In the genomic region with DNA sequence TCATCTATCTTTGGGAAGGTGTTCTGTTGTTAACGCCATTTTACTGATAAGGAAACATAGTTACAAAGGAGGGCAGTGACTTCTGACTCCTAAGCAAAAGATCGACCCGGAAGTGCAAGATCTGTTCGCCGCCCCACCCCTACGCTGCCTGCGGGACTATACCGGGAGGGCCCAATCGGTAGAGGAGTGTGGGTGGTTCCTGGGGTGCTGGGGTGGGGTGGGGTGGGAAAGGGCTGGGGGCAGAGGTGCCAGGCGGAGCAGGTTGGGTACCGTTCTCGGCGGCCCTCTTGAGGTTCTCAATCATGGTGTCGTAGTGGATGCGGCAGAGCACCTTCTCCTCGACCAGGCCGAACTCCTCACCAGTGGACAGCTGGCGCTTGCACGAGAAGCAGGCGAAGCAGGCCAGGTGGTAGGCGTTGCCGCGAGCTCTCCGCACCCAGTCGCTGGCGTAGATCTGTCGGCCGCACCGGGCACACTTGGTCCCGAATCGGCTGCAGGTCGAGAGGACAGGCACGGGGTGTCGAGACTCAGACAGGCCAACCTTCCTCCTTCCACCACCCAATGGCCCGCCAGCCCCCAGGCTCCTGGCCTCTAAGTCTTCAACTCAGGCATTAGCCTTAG, we compare ENCODE assay signal across 17 cellular contexts. TPM values are rescaled to one million over a fixed set of nuclear protein-coding genes. Genes with fewer than 3 reads are reported as not detected.
"Had no signal": no experiment of that assay in that cellular context is flagged by ENCODE, and none has a peak within 500 bp of the region (broad histone marks: within the 10 kb centered on the region; RNA-seq: fewer than 3 reads in every experiment).

No MANE protein-coding gene starts in this region.

- ATAC-seq: activated CD8-positive, alpha-beta memory T cell treated with anti-CD3 and anti-CD28 coated beads, Interleukin-2, amount 10 ng/mL, durations not matched to agents 7 days and 5 days; effector memory CD8-positive, alpha-beta T cell had no signal

- H3K79me2 ChIP-seq: hepatocyte had no signal

- H3K27ac Mint-ChIP-seq: activated CD8-positive, alpha-beta memory T cell treated with anti-CD3 and anti-CD28 coated beads, Interleukin-2, amount 10 ng/mL, durations not matched to agents 7 days and 5 days; activated naive CD4-positive, alpha-beta T cell treated with anti-CD3 and anti-CD28 coated beads, Interleukin-2, amount 50 U/mL, for 24 hours; activated T-cell treated with anti-CD3 and anti-CD28 coated beads, Interleukin-2, amount 50 U/mL, for 24 hours; brain; dendritic cell treated with granulocyte-macrophage colony-stimulating factor and Interleukin-4, amounts not matched to agents 40 ng/mL and 50 ng/mL, for 4 days; effector memory CD8-positive, alpha-beta T cell; nephron progenitor cell; T-helper 1 cell treated with Interleukin-12 subunit alpha and Interleukin-12 subunit beta and Interleukin-4 antibody, amounts not matched to agents 30 μg/mL and 1 μg/mL, for 36 hours had no signal

- H3K27ac ChIP-seq: hepatocyte, left ventricle myocardium inferior, ovary had no signal

- H3K4me2 ChIP-seq: hepatocyte had no signal

- DNase-seq: activated CD4-positive, alpha-beta T cell treated with anti-CD3 and anti-CD28 coated beads, Interleukin-2, amount 50 U/mL, for 4 hours; activated CD8-positive, alpha-beta memory T cell treated with anti-CD3 and anti-CD28 coated beads, Interleukin-2, amount 10 ng/mL, durations not matched to agents 7 days and 5 days; activated effector memory CD4-positive, alpha-beta T cell treated with Interleukin-2 at 50 U/mL for 16 hours; activated T-cell treated with anti-CD3 and anti-CD28 coated beads, Interleukin-2, amount 50 U/mL, for 24 hours; amygdala; effector memory CD8-positive, alpha-beta T cell; left ventricle myocardium inferior; mesenchymal stem cell; nephron progenitor cell; ovary; stimulated activated CD4-positive, alpha-beta T cell treated with anti-CD3 and anti-CD28 coated beads, Interleukin-4, amount 100 ng/mL, for 4 hours had no signal

- H3K9me3 ChIP-seq: left ventricle myocardium inferior had no signal

- H3K9me3 Mint-ChIP-seq: activated naive CD4-positive, alpha-beta T cell treated with anti-CD3 and anti-CD28 coated beads, Interleukin-2, amount 50 U/mL, for 24 hours; activated T-cell treated with anti-CD3 and anti-CD28 coated beads, Interleukin-2, amount 50 U/mL, for 24 hours; dendritic cell treated with granulocyte-macrophage colony-stimulating factor and Interleukin-4, amounts not matched to agents 40 ng/mL and 50 ng/mL, for 4 days; effector memory CD8-positive, alpha-beta T cell; T-helper 1 cell treated with Interleukin-12 subunit alpha and Interleukin-12 subunit beta and Interleukin-4 antibody, amounts not matched to agents 30 μg/mL and 1 μg/mL, for 36 hours had no signal

- H3K36me3 ChIP-seq: left ventricle myocardium inferior, ovary had no signal

- H3K4me3 Mint-ChIP-seq: activated CD8-positive, alpha-beta memory T cell treated with anti-CD3 and anti-CD28 coated beads, Interleukin-2, amount 10 ng/mL, durations not matched to agents 7 days and 5 days; activated naive CD4-positive, alpha-beta T cell treated with anti-CD3 and anti-CD28 coated beads, Interleukin-2, amount 50 U/mL, for 24 hours; activated T-cell treated with anti-CD3 and anti-CD28 coated beads, Interleukin-2, amount 50 U/mL, for 24 hours; dendritic cell treated with granulocyte-macrophage colony-stimulating factor and Interleukin-4, amounts not matched to agents 40 ng/mL and 50 ng/mL, for 4 days; nephron progenitor cell had no signal

- H3K27me3 ChIP-seq: ovary had no signal

- H3K4me3 ChIP-seq: hepatocyte, left ventricle myocardium inferior, ovary had no signal

- H3K36me3 Mint-ChIP-seq: activated CD8-positive, alpha-beta memory T cell treated with anti-CD3 and anti-CD28 coated beads, Interleukin-2, amount 10 ng/mL, durations not matched to agents 7 days and 5 days; activated naive CD4-positive, alpha-beta T cell treated with anti-CD3 and anti-CD28 coated beads, Interleukin-2, amount 50 U/mL, for 24 hours; brain had no signal

- H2AFZ ChIP-seq: hepatocyte had no signal

RNA-seq across cellular contexts. Expression of a gene that starts 11.8 kb away (rescaled TPM):
- total RNA-seq: activated CD8-positive, alpha-beta memory T cell treated with anti-CD3 and anti-CD28 coated beads, Interleukin-2, amount 10 ng/mL, durations not matched to agents 7 days and 5 days had no signal

RNA-seq across cellular contexts. Expression of a gene that starts 57.2 kb away (rescaled TPM):
- total RNA-seq: activated CD8-positive, alpha-beta memory T cell treated with anti-CD3 and anti-CD28 coated beads, Interleukin-2, amount 10 ng/mL, durations not matched to agents 7 days and 5 days; hepatocyte; left ventricle myocardium inferior; skeletal muscle tissue had no signal
